Comparison of ENCODE assay signal across 18 cellular contexts in genomic region chr7:133135451-133135850, GRCh38. TPM values are rescaled to one million over a fixed set of nuclear protein-coding genes. Genes with fewer than 3 reads are reported as not detected.
DNase-seq lines count a peak whose midpoint lies in the region; ATAC-seq, FAIRE-seq and TF ChIP-seq lines count a peak whose summit lies in the region.
"Had no signal": no experiment of that assay in that cellular context is flagged by ENCODE, and none has a peak within 500 bp of the region (broad histone marks: within the 10 kb centered on the region; RNA-seq: fewer than 3 reads in every experiment).

No MANE protein-coding gene starts in this region.

- CTCF ChIA-PET in IMR-90 (lab: Yijun Ruan, JAX): no interaction called here

- dilution Hi-C loops in IMR-90 (cut with HindIII; ENCODE audit: low sequenced_read_pairs, unreplicated experiment): no loop called here

- peak; percentile 7 for DNase-seq in EH (ENCODE audit: low read depth)
- peak; percentile 2 for DNase-seq in IMR-90
- DNase-seq in bronchial epithelial cell (ENCODE audit: low read depth): peak; percentile 53
- peak; percentile 38 for DNase-seq in kidney tubule cell (ENCODE audit: low spot score)
- no peak for DNase-seq in effector CD4-positive, alpha-beta T cell
- no peak for DNase-seq in activated CD8-positive, alpha-beta memory T cell treated with anti-CD3 and anti-CD28 coated beads, Interleukin-2, amount 50 U/mL, for 4 hours
- no peak for DNase-seq in GM13976 (ENCODE audit: low spot score)
- DNase-seq in aorta: no peak
- DNase-seq: DMS 273 treated with DMSO at 0.1 percent for 48 hours, KG1, NCI-H1436, NCI-H2081, NCI-H510A, NCI-H774 had no signal

- no peaks in the 10 kb centered on the region for H4K20me1 ChIP-seq in IMR-90 (ENCODE audit: insufficient read depth, low read length)

- BruUV-seq in IMR-90 (replicated peaks; lab: Mats Ljungman, UMichigan): no TSS peak

- H2AFZ ChIP-seq in IMR-90 (replicated peaks; ENCODE audit: low read length, poor library complexity): no peak overlapping the region

- TF ChIP-seq POLR2A in IMR-90 (IDR thresholded peaks at IDR 0.05; ENCODE audit: low read depth, low read length): no peak

- no peak overlapping the region for H4K8ac ChIP-seq in IMR-90 (ENCODE audit: low read depth in 2 of 2, low read length in 2 of 2)

- no peaks in the 10 kb centered on the region for H3K9me1 ChIP-seq in IMR-90 (ENCODE audit: insufficient read depth, low read length)

- TF ChIP-seq RAD21 in IMR-90 (IDR thresholded peaks at IDR 0.05; ENCODE audit: low read length): no peak

- H3K9ac ChIP-seq in IMR-90 (ENCODE audit: low read depth, low read length): no peak overlapping the region

- H2AK5ac ChIP-seq in IMR-90 (ENCODE audit: low read depth, low read length): no peak overlapping the region

- TF ChIP-seq CTCF in IMR-90 (conservative IDR thresholded peaks at IDR 0.05; ENCODE audit: low read depth, low read length) (no peak), bronchial epithelial cell (IDR thresholded peaks at IDR 0.05; ENCODE audit: insufficient read depth, low read length, severe bottlenecking) (no peak), GM13976 (IDR thresholded peaks at IDR 0.05; ENCODE audit: borderline replicate concordance, control extremely low read depth, extremely low read depth, insufficient read depth, missing control alignments) (no peak)

- no peak overlapping the region for H3K14ac ChIP-seq in IMR-90 (replicated peaks; ENCODE audit: low read depth, low read length)

- no peak for ATAC-seq in IMR-90 (ENCODE audit: low read depth)
- no peak for ATAC-seq in aorta (ENCODE audit: low FRiP score)
- ATAC-seq: HCT116 had no signal

- H3K79me1 ChIP-seq in IMR-90 (ENCODE audit: low read depth in 1 of 2, low read length in 2 of 2): no peaks in the 10 kb centered on the region

- H3K56ac ChIP-seq in IMR-90 (ENCODE audit: extremely low read depth, insufficient read depth, low read length): no peak overlapping the region

- no peak overlapping the region for H2BK15ac ChIP-seq in IMR-90 (ENCODE audit: low read depth, low read length)

- in situ Hi-C loops in IMR-90 (cut with MboI; ENCODE audit: low sequenced_read_pairs): no loop called here
- in situ Hi-C loops in GM13976 (cut with MboI; ENCODE audit: low sequenced_read_pairs, unreplicated experiment): no loop called here

- H4K91ac ChIP-seq in IMR-90 (ENCODE audit: insufficient read depth, low read depth, low read length): no peak overlapping the region

- WGBS in IMR-90 (ENCODE audit: extremely low coverage in 2 of 2, insufficient read length in 1 of 2), 2 experiments: no CpG with 5 or more reads among the region's 1 CpG
- WGBS in aorta, 2 donors: 23 to 35% methylated on average over 1 of the region's 1 CpG

- H3K4me3 ChIP-seq in IMR-90 (ENCODE audit: insufficient read depth, low read depth, low read length) (no peak overlapping the region), bronchial epithelial cell (ENCODE audit: low read depth, low read length) (no peak overlapping the region), aorta (ENCODE audit: low read length in 2 of 2) (no peak overlapping the region)
- H3K4me3 ChIP-seq: SJSA1 had no signal

- H3K27me3 ChIP-seq in IMR-90 (ENCODE audit: control insufficient read depth, insufficient read depth, low read length) (no peaks in the 10 kb centered on the region), bronchial epithelial cell (ENCODE audit: control insufficient read depth, insufficient read depth, low read length) (no peaks in the 10 kb centered on the region), aorta (ENCODE audit: control insufficient read depth in 1 of 2, insufficient read depth in 2 of 2, low read length in 1 of 2) (no peaks in the 10 kb centered on the region)

- no peak overlapping the region for H2AK9ac ChIP-seq in IMR-90 (replicated peaks; ENCODE audit: low read depth, low read length, poor library complexity)

- intact Hi-C loops in IMR-90 (cut with micrococcal nuclease) (no loop called here), aorta (cut with DNase I) (no loop called here)

- H3K4me1 ChIP-seq in IMR-90 (ENCODE audit: control insufficient read depth, insufficient read depth, low read length): no peaks in the 10 kb centered on the region
- no peaks in the 10 kb centered on the region for H3K4me1 ChIP-seq in aorta (ENCODE audit: control insufficient read depth in 1 of 2, insufficient read depth in 2 of 2, low read length in 2 of 2)
- H3K4me1 ChIP-seq: SJSA1 had no signal

- H2BK5ac ChIP-seq in IMR-90 (ENCODE audit: low read depth, low read length, poor library complexity, severe bottlenecking): no peak overlapping the region

- no peak overlapping the region for H2BK120ac ChIP-seq in IMR-90 (ENCODE audit: low read depth, low read length)

- H2BK20ac ChIP-seq in IMR-90 (ENCODE audit: low read depth, low read length): no peak overlapping the region

- no peaks in the 10 kb centered on the region for H3K36me3 ChIP-seq in IMR-90 (ENCODE audit: control insufficient read depth, insufficient read depth, low read length)
- no peaks in the 10 kb centered on the region for H3K36me3 ChIP-seq in bronchial epithelial cell (ENCODE audit: control insufficient read depth, insufficient read depth, low read length)
- H3K36me3 ChIP-seq in aorta (ENCODE audit: control insufficient read depth in 1 of 2, insufficient read depth in 2 of 2, low read length in 1 of 2): no peaks in the 10 kb centered on the region
- H3K36me3 ChIP-seq: SJSA1 had no signal

- H3K9me3 ChIP-seq in IMR-90 (ENCODE audit: control insufficient read depth, insufficient read depth, low read length) (no peaks in the 10 kb centered on the region), aorta (ENCODE audit: control insufficient read depth, low read length) (peaks cover 3% of the 10 kb centered on the region)
- H3K9me3 ChIP-seq: SJSA1 had no signal

- H4K5ac ChIP-seq in IMR-90 (ENCODE audit: low read depth, low read length): no peak overlapping the region

- H3K18ac ChIP-seq in IMR-90 (ENCODE audit: low read depth, low read length): no peak overlapping the region

- H3K4ac ChIP-seq in IMR-90 (ENCODE audit: low read depth, low read length): no peak overlapping the region

- POLR2A ChIA-PET in IMR-90 (lab: Charles Lee; ENCODE audit: unreplicated experiment): no interaction called here

- FAIRE-seq in bronchial epithelial cell (lab: Jason Lieb, UNC): no peak

- no peak overlapping the region for H3K23ac ChIP-seq in IMR-90 (ENCODE audit: low read depth, low read length)

- H3K27ac ChIP-seq in IMR-90 (ENCODE audit: insufficient read depth, low read length): no peak overlapping the region
- no peak overlapping the region for H3K27ac ChIP-seq in aorta (ENCODE audit: low read depth in 1 of 2, low read length in 2 of 2)
- H3K27ac ChIP-seq: C4-2B, RWPE1, SJSA1 had no signal

- no peak overlapping the region for H3K4me2 ChIP-seq in IMR-90 (ENCODE audit: low read depth, low read length)

TF ChIP-seq in IMR-90, 13 proteins besides CTCF, POLR2A, EP300 and RAD21:
- no peak for TF ChIP-seq CEBPB (IDR thresholded peaks at IDR 0.05; ENCODE audit: low read depth, low read length)
- TF ChIP-seq NFE2L2 (IDR thresholded peaks at IDR 0.05; ENCODE audit: low read depth, low read length): no peak
- TF ChIP-seq MAZ (IDR thresholded peaks at IDR 0.05; ENCODE audit: borderline replicate concordance, low read depth, low read length): no peak
- TF ChIP-seq MAFK (IDR thresholded peaks at IDR 0.05; ENCODE audit: low read depth, low read length): no peak
- TF ChIP-seq ELK1 (IDR thresholded peaks at IDR 0.05; ENCODE audit: borderline replicate concordance, low read depth, low read length): no peak
- no peak for TF ChIP-seq BHLHE40 (IDR thresholded peaks at IDR 0.05; ENCODE audit: low read depth, low read length)
- TF ChIP-seq, protein P1, sequence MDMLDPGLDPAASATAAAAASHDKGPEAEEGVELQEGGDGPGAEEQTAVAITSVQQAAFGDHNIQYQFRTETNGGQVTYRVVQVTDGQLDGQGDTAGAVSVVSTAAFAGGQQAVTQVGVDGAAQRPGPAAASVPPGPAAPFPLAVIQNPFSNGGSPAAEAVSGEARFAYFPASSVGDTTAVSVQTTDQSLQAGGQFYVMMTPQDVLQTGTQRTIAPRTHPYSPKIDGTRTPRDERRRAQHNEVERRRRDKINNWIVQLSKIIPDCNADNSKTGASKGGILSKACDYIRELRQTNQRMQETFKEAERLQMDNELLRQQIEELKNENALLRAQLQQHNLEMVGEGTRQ (IDR thresholded peaks at IDR 0.05; ENCODE audit: low read depth, low read length): no peak

RNA-seq across cellular contexts. Expression of gene CHCHD3, which starts 53.6 kb away (rescaled TPM):
- total RNA-seq in IMR-90 (2012; rRNA removed): 122 and 141 TPM in 2 replicates
- 46.2 and 56.9 TPM in 2 replicates for polyA plus RNA-seq in IMR-90 (2012; rRNA removed)
- 13.3 and 25.8 TPM in 2 replicates for polyA plus RNA-seq in IMR-90 (2012; cell fraction: cytosol; rRNA removed)
- polyA plus RNA-seq in IMR-90 (2012; cell fraction: nucleus; rRNA removed; ENCODE audit: low replicate concordance): 3.3 and 21.3 TPM in 2 replicates
- 62.1 and 99.5 TPM in 2 replicates for total RNA-seq in bronchial epithelial cell
- total RNA-seq in aorta: 10 to 100 TPM; 32.2 to 39.9 TPM
- 10 to 100 TPM; 29.1 to 50.3 TPM for polyA plus RNA-seq in aorta

Comparison
In these comparisons a context has a peak if more than half of its experiments do, and no peak if none do; other contexts are left out.
1. DNase-seq: peak in EH (single experiment), IMR-90 (single experiment), bronchial epithelial cell (single experiment) and kidney tubule cell (single experiment); none in effector CD4-positive, alpha-beta T cell (single experiment), activated CD8-positive, alpha-beta memory T cell treated with anti-CD3 and anti-CD28 coated beads, Interleukin-2, amount 50 U/mL, for 4 hours (single experiment), GM13976 (single experiment) and aorta (0 of 2).